ENCODE assay signal across 9 cellular contexts in genomic region chr1:32876341-32877210, GRCh38. TPM values are rescaled to one million over a fixed set of nuclear protein-coding genes. Genes with fewer than 3 reads are reported as not detected.
DNase-seq lines count a peak whose midpoint lies in the region; ATAC-seq, FAIRE-seq and TF ChIP-seq lines count a peak whose summit lies in the region.
"Had no signal": no experiment of that assay in that cellular context is flagged by ENCODE, and none has a peak within 500 bp of the region (broad histone marks: within the 10 kb centered on the region; RNA-seq: fewer than 3 reads in every experiment).

No MANE protein-coding gene starts in this region.

- H3K4me1 ChIP-seq in CD4-positive, alpha-beta memory T cell (ENCODE audit: insufficient read depth, low read length): peaks cover 7% of the 10 kb centered on the region
- H3K4me1 ChIP-seq in HEK293 (ENCODE audit: control insufficient read depth, insufficient read depth, low read length) (no peaks in the 10 kb centered on the region), right atrium auricular region (peaks cover 0 to 46% of the 10 kb centered on the region in 2 donors), small intestine (ENCODE audit: control insufficient read depth in 2 of 2, insufficient read depth in 1 of 2, low read depth in 1 of 2, low read length in 1 of 2) (no peaks in the 10 kb centered on the region)

- intact Hi-C loops in CD4-positive, alpha-beta memory T cell (cut with micrococcal nuclease): no loop called here

- WGBS in small intestine, 3 donors: 16 to 31% (median 25%) methylated on average over 16 of the region's 16 CpGs

- H3K9me3 Mint-ChIP-seq in CD4-positive, alpha-beta memory T cell: no peaks in the 10 kb centered on the region
- no peaks in the 10 kb centered on the region for H3K9me3 Mint-ChIP-seq in activated naive CD8-positive, alpha-beta T cell treated with anti-CD3 and anti-CD28 coated beads, Interleukin-2, amount 10 ng/mL, durations not matched to agents 7 days and 5 days

- no peak overlapping the region for H3K27ac ChIP-seq in CD4-positive, alpha-beta memory T cell (ENCODE audit: low read depth, low read length)
- no peak overlapping the region for H3K27ac ChIP-seq in HEK293 (ENCODE audit: extremely low read depth, low read depth, low read length)
- H3K27ac ChIP-seq in right atrium auricular region: no peak overlapping the region
- H3K27ac ChIP-seq in small intestine (ENCODE audit: low read depth in 1 of 2, low read length in 1 of 2): no peak overlapping the region
- H3K27ac ChIP-seq: skin epidermis had no signal

- H3K4me1 Mint-ChIP-seq in CD4-positive, alpha-beta memory T cell: peaks cover 2 to 11% (median 4%) of the 10 kb centered on the region in 4 donors
- H3K4me1 Mint-ChIP-seq in activated naive CD8-positive, alpha-beta T cell treated with anti-CD3 and anti-CD28 coated beads, Interleukin-2, amount 10 ng/mL, durations not matched to agents 7 days and 5 days: peaks cover 2% of the 10 kb centered on the region

- H3K27me3 Mint-ChIP-seq in CD4-positive, alpha-beta memory T cell: peaks cover 19 to 37% of the 10 kb centered on the region in 2 donors
- H3K27me3 Mint-ChIP-seq in activated naive CD8-positive, alpha-beta T cell treated with anti-CD3 and anti-CD28 coated beads, Interleukin-2, amount 10 ng/mL, durations not matched to agents 7 days and 5 days: peaks cover 49% of the 10 kb centered on the region

- peaks cover 8% of the 10 kb centered on the region for H3K27me3 ChIP-seq in CD4-positive, alpha-beta memory T cell (ENCODE audit: insufficient read depth, low read length)
- H3K27me3 ChIP-seq in right atrium auricular region (no peaks in the 10 kb centered on the region), small intestine (ENCODE audit: control insufficient read depth in 2 of 2, insufficient read depth in 2 of 2, low read length in 2 of 2) (peaks cover 0 to 5% of the 10 kb centered on the region in 2 donors)

- H3K9me3 ChIP-seq in CD4-positive, alpha-beta memory T cell (ENCODE audit: control insufficient read depth in 1 of 2, low read length in 2 of 2): no peaks in the 10 kb centered on the region
- no peaks in the 10 kb centered on the region for H3K9me3 ChIP-seq in HEK293 (ENCODE audit: control insufficient read depth, insufficient read depth, low read depth, low read length)
- no peaks in the 10 kb centered on the region for H3K9me3 ChIP-seq in right atrium auricular region
- H3K9me3 ChIP-seq in small intestine (ENCODE audit: control insufficient read depth, low read depth): no peaks in the 10 kb centered on the region

- peak in 4 of 5 donors; percentile 44 to 57 (median 52) for DNase-seq in CD4-positive, alpha-beta memory T cell
- DNase-seq in RPMI7951 (ENCODE audit: low read depth): peak; percentile 28
- peak; percentile 74 for DNase-seq in activated naive CD8-positive, alpha-beta T cell treated with anti-CD3 and anti-CD28 coated beads, Interleukin-2, amount 10 ng/mL, durations not matched to agents 7 days and 5 days
- no peak for DNase-seq in right atrium auricular region (ENCODE audit: low spot score)
- peak; percentile 62 for DNase-seq in small intestine

- POLR2A ChIA-PET in CD4-positive, alpha-beta memory T cell (lab: Charles Lee; ENCODE audit: partially characterized antibody): no interaction called here
- POLR2A ChIA-PET in HEK293 (lab: Yijun Ruan, JAX): no interaction called here
- POLR2A ChIA-PET in activated naive CD8-positive, alpha-beta T cell treated with anti-CD3 and anti-CD28 coated beads, Interleukin-2, amount 10 ng/mL, durations not matched to agents 7 days and 5 days (lab: Charles Lee): interaction anchor here (0.6 kb wide), 1 partner anchor 399 kb away, joined by 3 read pairs; no protein-coding TSS in a partner anchor

- no peak for FAIRE-seq in small intestine (lab: Jason Lieb, UNC)

- TF ChIP-seq CTCF in HEK293 (tag by site-specific recombination; IDR thresholded peaks at IDR 0.05) (peak; percentile 94), right atrium auricular region (IDR thresholded peaks at IDR 0.05) (peak; percentile 40 to 91)

- no peak overlapping the region for H3K27ac Mint-ChIP-seq in CD4-positive, alpha-beta memory T cell
- no peak overlapping the region for H3K27ac Mint-ChIP-seq in activated naive CD8-positive, alpha-beta T cell treated with anti-CD3 and anti-CD28 coated beads, Interleukin-2, amount 10 ng/mL, durations not matched to agents 7 days and 5 days

- CTCF ChIA-PET in CD4-positive, alpha-beta memory T cell (lab: Charles Lee; ENCODE audit: partially characterized antibody): interaction anchor here (1.3 to 4.7 kb wide), 6 partner anchors 8 to 209 kb away, joined by 3 to 41 read pairs (median 4); no protein-coding TSS in a partner anchor
- CTCF ChIA-PET in HEK293 (lab: Yijun Ruan, JAX): interaction anchor here (0.6 to 5.1 kb wide), 43 partner anchors 9 to 668 kb away, joined by 3 to 50 read pairs (median 4); partner anchors contain the start of genes AZIN2 and HPCA

- ATAC-seq in activated naive CD8-positive, alpha-beta T cell treated with anti-CD3 and anti-CD28 coated beads, Interleukin-2, amount 10 ng/mL, durations not matched to agents 7 days and 5 days (ENCODE audit: low read depth): peak; percentile 82
- ATAC-seq in GM19395 (IDR thresholded peaks at IDR 0.05; ENCODE audit: unreplicated experiment): no peak
- no peak for ATAC-seq in GM18909 (IDR thresholded peaks at IDR 0.05; ENCODE audit: poor library complexity, unreplicated experiment)

- H3K4me3 ChIP-seq in CD4-positive, alpha-beta memory T cell (ENCODE audit: low read length in 2 of 2): no peak overlapping the region
- H3K4me3 ChIP-seq in HEK293 (ENCODE audit: low read depth, low read length) (no peak overlapping the region), right atrium auricular region (no peak overlapping the region), small intestine (ENCODE audit: low read depth in 1 of 2, low read length in 2 of 2) (no peak overlapping the region)
- H3K4me3 ChIP-seq: skin epidermis had no signal

- peak overlapping the region in 1 of 8 donors; percentile 39 for H3K4me3 Mint-ChIP-seq in CD4-positive, alpha-beta memory T cell
- no peak overlapping the region for H3K4me3 Mint-ChIP-seq in activated naive CD8-positive, alpha-beta T cell treated with anti-CD3 and anti-CD28 coated beads, Interleukin-2, amount 10 ng/mL, durations not matched to agents 7 days and 5 days

- no peaks in the 10 kb centered on the region for H3K36me3 Mint-ChIP-seq in CD4-positive, alpha-beta memory T cell
- H3K36me3 Mint-ChIP-seq in activated naive CD8-positive, alpha-beta T cell treated with anti-CD3 and anti-CD28 coated beads, Interleukin-2, amount 10 ng/mL, durations not matched to agents 7 days and 5 days: no peaks in the 10 kb centered on the region

- no peaks in the 10 kb centered on the region for H3K36me3 ChIP-seq in CD4-positive, alpha-beta memory T cell (ENCODE audit: insufficient read depth, low read length)
- no peaks in the 10 kb centered on the region for H3K36me3 ChIP-seq in HEK293 (ENCODE audit: control insufficient read depth in 2 of 2, insufficient read depth in 1 of 2, low read length in 2 of 2)
- no peaks in the 10 kb centered on the region for H3K36me3 ChIP-seq in right atrium auricular region
- H3K36me3 ChIP-seq in small intestine (ENCODE audit: control insufficient read depth in 2 of 2, insufficient read depth in 2 of 2, low read length in 2 of 2): no peaks in the 10 kb centered on the region

TF ChIP-seq in HEK293, 187 proteins besides CTCF, POLR2A, EP300 and RAD21 (continues in another document):
- TF ChIP-seq ZFHX2 (tag by site-specific recombination; conservative IDR thresholded peaks at IDR 0.05) (peak; percentile 50), KLF16 (tag by site-specific recombination; IDR thresholded peaks at IDR 0.05) (0 out of 2 replicates have a peak, but pooled peaks have one; percentile 51), ZNF121 (tag by site-specific recombination; IDR thresholded peaks at IDR 0.05) (no peak)

RNA-seq across cellular contexts. Expression of gene FNDC5, which starts 5.9 kb away (rescaled TPM):
- total RNA-seq in CD4-positive, alpha-beta memory T cell: not detected
- not detected for polyA plus RNA-seq in CD4-positive, alpha-beta memory T cell
- total RNA-seq in RPMI7951 (2014; rRNA removed; shearing (Covaris generic)): 0.48 and 2.0 TPM in 2 replicates
- not detected for total RNA-seq in activated naive CD8-positive, alpha-beta T cell treated with anti-CD3 and anti-CD28 coated beads, Interleukin-2, amount 10 ng/mL, durations not matched to agents 7 days and 5 days
- total RNA-seq in right atrium auricular region: 100 to 1,000 TPM in 1 of 2 donors, 10 to 100 TPM in 1; 68.3 to 112 TPM
- polyA plus RNA-seq in small intestine: 1 to 10 TPM in 2 of 3 donors, not detected in 1; 1.1 to 1.2 TPM

RNA-seq across cellular contexts. Expression of gene HPCA, which starts 9.7 kb away (rescaled TPM):
- under 1 TPM in 1 of 2 experiments, not detected in 1; 0.70 TPM for total RNA-seq in CD4-positive, alpha-beta memory T cell
- not detected for polyA plus RNA-seq in CD4-positive, alpha-beta memory T cell
- total RNA-seq in RPMI7951 (2014; rRNA removed; shearing (Covaris generic)): not detected in 2 replicates
- under 1 TPM in 1 of 2 experiments, not detected in 1; 0.40 TPM for total RNA-seq in activated naive CD8-positive, alpha-beta T cell treated with anti-CD3 and anti-CD28 coated beads, Interleukin-2, amount 10 ng/mL, durations not matched to agents 7 days and 5 days
- not detected for total RNA-seq in right atrium auricular region
- polyA plus RNA-seq in small intestine: 1 to 10 TPM in 2 of 3 donors, not detected in 1; 1.6 to 2.9 TPM

RNA-seq across cellular contexts. Expression of gene TMEM54, which starts 24.6 kb away (rescaled TPM):
- not detected for total RNA-seq in CD4-positive, alpha-beta memory T cell
- polyA plus RNA-seq in CD4-positive, alpha-beta memory T cell: not detected
- total RNA-seq in RPMI7951 (2014; rRNA removed; shearing (Covaris generic)): 110 and 148 TPM in 2 replicates
- not detected for total RNA-seq in activated naive CD8-positive, alpha-beta T cell treated with anti-CD3 and anti-CD28 coated beads, Interleukin-2, amount 10 ng/mL, durations not matched to agents 7 days and 5 days
- total RNA-seq in right atrium auricular region: 10 to 100 TPM in 1 of 2 donors, 1 to 10 TPM in 1; 4.7 to 37.9 TPM
- polyA plus RNA-seq in small intestine: 100 to 1,000 TPM; 221 to 414 (median 262) TPM

RNA-seq across cellular contexts. Expression of gene S100PBP, which starts 59.1 kb away (rescaled TPM):
- 10 to 100 TPM; 63.2 to 65.5 TPM for total RNA-seq in CD4-positive, alpha-beta memory T cell
- 10 to 100 TPM in 1 of 2 donors, 1 to 10 TPM in 1; 6.5 to 14.0 TPM for polyA plus RNA-seq in CD4-positive, alpha-beta memory T cell
- total RNA-seq in RPMI7951 (2014; rRNA removed; shearing (Covaris generic)): 24.4 and 25.0 TPM in 2 replicates
- 10 to 100 TPM; 75.8 to 78.5 TPM for total RNA-seq in activated naive CD8-positive, alpha-beta T cell treated with anti-CD3 and anti-CD28 coated beads, Interleukin-2, amount 10 ng/mL, durations not matched to agents 7 days and 5 days
- 10 to 100 TPM in 1 of 2 donors, 1 to 10 TPM in 1; 5.7 to 10.8 TPM for total RNA-seq in right atrium auricular region
- 1 to 10 TPM; 4.3 to 7.4 (median 7.1) TPM for polyA plus RNA-seq in small intestine

RNA-seq across cellular contexts. Expression of gene YARS1, which starts 59.4 kb away (rescaled TPM):
- 100 to 1,000 TPM; 110 to 114 TPM for total RNA-seq in CD4-positive, alpha-beta memory T cell
- polyA plus RNA-seq in CD4-positive, alpha-beta memory T cell: 10 to 100 TPM; 46.6 to 70.0 TPM
- total RNA-seq in RPMI7951 (2014; rRNA removed; shearing (Covaris generic)): 100 and 109 TPM in 2 replicates
- total RNA-seq in activated naive CD8-positive, alpha-beta T cell treated with anti-CD3 and anti-CD28 coated beads, Interleukin-2, amount 10 ng/mL, durations not matched to agents 7 days and 5 days: 100 to 1,000 TPM; 180 to 181 TPM
- total RNA-seq in right atrium auricular region: 10 to 100 TPM; 23.3 to 33.1 TPM
- polyA plus RNA-seq in small intestine: 10 to 100 TPM; 39.4 to 79.9 (median 66.2) TPM

Comparison
In these comparisons a context has a peak if more than half of its experiments do, and no peak if none do; other contexts are left out.
1. RNA of gene FNDC5, which starts 5.9 kb away (total RNA-seq): 68.3 to 112 TPM in right atrium auricular region; 0.48 to 2.0 TPM in RPMI7951, not detected in CD4-positive, alpha-beta memory T cell and not detected in activated naive CD8-positive, alpha-beta T cell treated with anti-CD3 and anti-CD28 coated beads, Interleukin-2, amount 10 ng/mL, durations not matched to agents 7 days and 5 days; every median in the first group is over 10 times any median in the second.
2. RNA of gene TMEM54, which starts 24.6 kb away (total RNA-seq): 110 to 148 TPM in RPMI7951 and 4.7 to 37.9 TPM in right atrium auricular region; not detected in activated naive CD8-positive, alpha-beta T cell treated with anti-CD3 and anti-CD28 coated beads, Interleukin-2, amount 10 ng/mL, durations not matched to agents 7 days and 5 days and not detected in CD4-positive, alpha-beta memory T cell; every median in the first group is over 4 times any median in the second.